2 cellular contexts compared by ENCODE assay signal in the genomic region with DNA sequence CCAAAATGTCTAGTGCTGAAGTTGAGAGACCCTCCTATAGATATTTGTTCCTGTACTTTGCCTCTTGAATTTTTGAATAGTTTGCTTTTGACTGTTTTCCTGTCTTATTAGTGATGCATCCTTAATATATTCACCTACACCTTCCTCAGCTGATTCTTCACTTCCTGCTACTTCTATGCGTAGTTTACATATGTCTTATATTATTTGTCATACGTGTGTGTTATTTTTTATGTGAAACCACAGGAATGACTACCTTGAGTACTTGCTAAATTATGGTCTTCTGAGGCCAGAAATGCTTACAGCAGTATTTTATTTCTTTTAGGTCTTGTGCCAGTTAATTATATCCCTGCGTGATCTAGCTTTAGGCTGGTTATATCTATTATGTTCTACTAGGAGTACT.
TF ChIP-seq lines count a peak whose summit lies in the region.

No MANE protein-coding gene starts in this region.

TF ChIP-seq in GM23338, 12 proteins besides CTCF, POLR2A, EP300 and RAD21 (continues in another document):
- TF ChIP-seq, protein P1, sequence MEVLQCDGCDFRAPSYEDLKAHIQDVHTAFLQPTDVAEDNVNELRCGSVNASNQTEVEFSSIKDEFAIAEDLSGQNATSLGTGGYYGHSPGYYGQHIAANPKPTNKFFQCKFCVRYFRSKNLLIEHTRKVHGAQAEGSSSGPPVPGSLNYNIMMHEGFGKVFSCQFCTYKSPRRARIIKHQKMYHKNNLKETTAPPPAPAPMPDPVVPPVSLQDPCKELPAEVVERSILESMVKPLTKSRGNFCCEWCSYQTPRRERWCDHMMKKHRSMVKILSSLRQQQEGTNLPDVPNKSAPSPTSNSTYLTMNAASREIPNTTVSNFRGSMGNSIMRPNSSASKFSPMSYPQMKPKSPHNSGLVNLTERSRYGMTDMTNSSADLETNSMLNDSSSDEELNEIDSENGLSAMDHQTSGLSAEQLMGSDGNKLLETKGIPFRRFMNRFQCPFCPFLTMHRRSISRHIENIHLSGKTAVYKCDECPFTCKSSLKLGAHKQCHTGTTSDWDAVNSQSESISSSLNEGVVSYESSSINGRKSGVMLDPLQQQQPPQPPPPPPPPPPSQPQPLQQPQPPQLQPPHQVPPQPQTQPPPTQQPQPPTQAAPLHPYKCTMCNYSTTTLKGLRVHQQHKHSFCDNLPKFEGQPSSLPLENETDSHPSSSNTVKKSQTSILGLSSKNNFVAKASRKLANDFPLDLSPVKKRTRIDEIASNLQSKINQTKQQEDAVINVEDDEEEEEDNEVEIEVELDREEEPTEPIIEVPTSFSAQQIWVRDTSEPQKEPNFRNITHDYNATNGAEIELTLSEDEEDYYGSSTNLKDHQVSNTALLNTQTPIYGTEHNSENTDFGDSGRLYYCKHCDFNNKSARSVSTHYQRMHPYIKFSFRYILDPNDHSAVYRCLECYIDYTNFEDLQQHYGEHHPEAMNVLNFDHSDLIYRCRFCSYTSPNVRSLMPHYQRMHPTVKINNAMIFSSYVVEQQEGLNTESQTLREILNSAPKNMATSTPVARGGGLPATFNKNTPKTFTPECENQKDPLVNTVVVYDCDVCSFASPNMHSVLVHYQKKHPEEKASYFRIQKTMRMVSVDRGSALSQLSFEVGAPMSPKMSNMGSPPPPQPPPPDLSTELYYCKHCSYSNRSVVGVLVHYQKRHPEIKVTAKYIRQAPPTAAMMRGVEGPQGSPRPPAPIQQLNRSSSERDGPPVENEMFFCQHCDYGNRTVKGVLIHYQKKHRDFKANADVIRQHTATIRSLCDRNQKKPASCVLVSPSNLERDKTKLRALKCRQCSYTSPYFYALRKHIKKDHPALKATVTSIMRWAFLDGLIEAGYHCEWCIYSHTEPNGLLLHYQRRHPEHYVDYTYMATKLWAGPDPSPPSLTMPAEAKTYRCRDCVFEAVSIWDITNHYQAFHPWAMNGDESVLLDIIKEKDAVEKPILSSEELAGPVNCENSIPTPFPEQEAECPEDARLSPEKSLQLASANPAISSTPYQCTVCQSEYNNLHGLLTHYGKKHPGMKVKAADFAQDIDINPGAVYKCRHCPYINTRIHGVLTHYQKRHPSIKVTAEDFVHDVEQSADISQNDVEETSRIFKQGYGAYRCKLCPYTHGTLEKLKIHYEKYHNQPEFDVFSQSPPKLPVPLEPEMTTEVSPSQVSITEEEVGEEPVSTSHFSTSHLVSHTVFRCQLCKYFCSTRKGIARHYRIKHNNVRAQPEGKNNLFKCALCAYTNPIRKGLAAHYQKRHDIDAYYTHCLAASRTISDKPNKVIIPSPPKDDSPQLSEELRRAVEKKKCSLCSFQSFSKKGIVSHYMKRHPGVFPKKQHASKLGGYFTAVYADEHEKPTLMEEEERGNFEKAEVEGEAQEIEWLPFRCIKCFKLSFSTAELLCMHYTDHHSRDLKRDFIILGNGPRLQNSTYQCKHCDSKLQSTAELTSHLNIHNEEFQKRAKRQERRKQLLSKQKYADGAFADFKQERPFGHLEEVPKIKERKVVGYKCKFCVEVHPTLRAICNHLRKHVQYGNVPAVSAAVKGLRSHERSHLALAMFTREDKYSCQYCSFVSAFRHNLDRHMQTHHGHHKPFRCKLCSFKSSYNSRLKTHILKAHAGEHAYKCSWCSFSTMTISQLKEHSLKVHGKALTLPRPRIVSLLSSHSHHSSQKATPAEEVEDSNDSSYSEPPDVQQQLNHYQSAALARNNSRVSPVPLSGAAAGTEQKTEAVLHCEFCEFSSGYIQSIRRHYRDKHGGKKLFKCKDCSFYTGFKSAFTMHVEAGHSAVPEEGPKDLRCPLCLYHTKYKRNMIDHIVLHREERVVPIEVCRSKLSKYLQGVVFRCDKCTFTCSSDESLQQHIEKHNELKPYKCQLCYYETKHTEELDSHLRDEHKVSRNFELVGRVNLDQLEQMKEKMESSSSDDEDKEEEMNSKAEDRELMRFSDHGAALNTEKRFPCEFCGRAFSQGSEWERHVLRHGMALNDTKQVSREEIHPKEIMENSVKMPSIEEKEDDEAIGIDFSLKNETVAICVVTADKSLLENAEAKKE (CRISPR knock-in tag; IDR thresholded peaks at IDR 0.05) = no peak
- TF ChIP-seq POLR2AphosphoS5 (IDR thresholded peaks at IDR 0.05; ENCODE audit: low read depth) = no peak
- TF ChIP-seq EZH2phosphoT487 (IDR thresholded peaks at IDR 0.05; ENCODE audit: unreplicated experiment) = no peak
- no peak for TF ChIP-seq ZNF331 (CRISPR knock-in tag; IDR thresholded peaks at IDR 0.05; ENCODE audit: low read depth)
- TF ChIP-seq, protein P2, sequence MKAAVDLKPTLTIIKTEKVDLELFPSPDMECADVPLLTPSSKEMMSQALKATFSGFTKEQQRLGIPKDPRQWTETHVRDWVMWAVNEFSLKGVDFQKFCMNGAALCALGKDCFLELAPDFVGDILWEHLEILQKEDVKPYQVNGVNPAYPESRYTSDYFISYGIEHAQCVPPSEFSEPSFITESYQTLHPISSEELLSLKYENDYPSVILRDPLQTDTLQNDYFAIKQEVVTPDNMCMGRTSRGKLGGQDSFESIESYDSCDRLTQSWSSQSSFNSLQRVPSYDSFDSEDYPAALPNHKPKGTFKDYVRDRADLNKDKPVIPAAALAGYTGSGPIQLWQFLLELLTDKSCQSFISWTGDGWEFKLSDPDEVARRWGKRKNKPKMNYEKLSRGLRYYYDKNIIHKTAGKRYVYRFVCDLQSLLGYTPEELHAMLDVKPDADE (IDR thresholded peaks at IDR 0.05) = no peak
- TF ChIP-seq ZNF114 (CRISPR knock-in tag; IDR thresholded peaks at IDR 0.05) = no peak
- TF ChIP-seq JUNB (IDR thresholded peaks at IDR 0.05; ENCODE audit: unreplicated experiment) = no peak
- no peak for TF ChIP-seq EZH2 (IDR thresholded peaks at IDR 0.05; ENCODE audit: low read depth, unreplicated experiment)
- no peak for TF ChIP-seq CREB1 (CRISPR knock-in tag; IDR thresholded peaks at IDR 0.05; ENCODE audit: low read depth)
- TF ChIP-seq, protein P3, sequence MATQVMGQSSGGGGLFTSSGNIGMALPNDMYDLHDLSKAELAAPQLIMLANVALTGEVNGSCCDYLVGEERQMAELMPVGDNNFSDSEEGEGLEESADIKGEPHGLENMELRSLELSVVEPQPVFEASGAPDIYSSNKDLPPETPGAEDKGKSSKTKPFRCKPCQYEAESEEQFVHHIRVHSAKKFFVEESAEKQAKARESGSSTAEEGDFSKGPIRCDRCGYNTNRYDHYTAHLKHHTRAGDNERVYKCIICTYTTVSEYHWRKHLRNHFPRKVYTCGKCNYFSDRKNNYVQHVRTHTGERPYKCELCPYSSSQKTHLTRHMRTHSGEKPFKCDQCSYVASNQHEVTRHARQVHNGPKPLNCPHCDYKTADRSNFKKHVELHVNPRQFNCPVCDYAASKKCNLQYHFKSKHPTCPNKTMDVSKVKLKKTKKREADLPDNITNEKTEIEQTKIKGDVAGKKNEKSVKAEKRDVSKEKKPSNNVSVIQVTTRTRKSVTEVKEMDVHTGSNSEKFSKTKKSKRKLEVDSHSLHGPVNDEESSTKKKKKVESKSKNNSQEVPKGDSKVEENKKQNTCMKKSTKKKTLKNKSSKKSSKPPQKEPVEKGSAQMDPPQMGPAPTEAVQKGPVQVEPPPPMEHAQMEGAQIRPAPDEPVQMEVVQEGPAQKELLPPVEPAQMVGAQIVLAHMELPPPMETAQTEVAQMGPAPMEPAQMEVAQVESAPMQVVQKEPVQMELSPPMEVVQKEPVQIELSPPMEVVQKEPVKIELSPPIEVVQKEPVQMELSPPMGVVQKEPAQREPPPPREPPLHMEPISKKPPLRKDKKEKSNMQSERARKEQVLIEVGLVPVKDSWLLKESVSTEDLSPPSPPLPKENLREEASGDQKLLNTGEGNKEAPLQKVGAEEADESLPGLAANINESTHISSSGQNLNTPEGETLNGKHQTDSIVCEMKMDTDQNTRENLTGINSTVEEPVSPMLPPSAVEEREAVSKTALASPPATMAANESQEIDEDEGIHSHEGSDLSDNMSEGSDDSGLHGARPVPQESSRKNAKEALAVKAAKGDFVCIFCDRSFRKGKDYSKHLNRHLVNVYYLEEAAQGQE (IDR thresholded peaks at IDR 0.05; ENCODE audit: unreplicated experiment) = no peak

TF ChIP-seq in GM12878, 131 proteins besides CTCF, POLR2A, EP300 and RAD21:
- TF ChIP-seq, protein P4, sequence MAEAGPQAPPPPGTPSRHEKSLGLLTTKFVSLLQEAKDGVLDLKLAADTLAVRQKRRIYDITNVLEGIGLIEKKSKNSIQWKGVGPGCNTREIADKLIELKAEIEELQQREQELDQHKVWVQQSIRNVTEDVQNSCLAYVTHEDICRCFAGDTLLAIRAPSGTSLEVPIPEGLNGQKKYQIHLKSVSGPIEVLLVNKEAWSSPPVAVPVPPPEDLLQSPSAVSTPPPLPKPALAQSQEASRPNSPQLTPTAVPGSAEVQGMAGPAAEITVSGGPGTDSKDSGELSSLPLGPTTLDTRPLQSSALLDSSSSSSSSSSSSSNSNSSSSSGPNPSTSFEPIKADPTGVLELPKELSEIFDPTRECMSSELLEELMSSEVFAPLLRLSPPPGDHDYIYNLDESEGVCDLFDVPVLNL (IDR thresholded peaks at IDR 0.05; ENCODE audit: low read depth, low read length) = no peak
- no peak for TF ChIP-seq MTA3 (IDR thresholded peaks at IDR 0.05; ENCODE audit: borderline replicate concordance, low read length)
- TF ChIP-seq, protein P5, sequence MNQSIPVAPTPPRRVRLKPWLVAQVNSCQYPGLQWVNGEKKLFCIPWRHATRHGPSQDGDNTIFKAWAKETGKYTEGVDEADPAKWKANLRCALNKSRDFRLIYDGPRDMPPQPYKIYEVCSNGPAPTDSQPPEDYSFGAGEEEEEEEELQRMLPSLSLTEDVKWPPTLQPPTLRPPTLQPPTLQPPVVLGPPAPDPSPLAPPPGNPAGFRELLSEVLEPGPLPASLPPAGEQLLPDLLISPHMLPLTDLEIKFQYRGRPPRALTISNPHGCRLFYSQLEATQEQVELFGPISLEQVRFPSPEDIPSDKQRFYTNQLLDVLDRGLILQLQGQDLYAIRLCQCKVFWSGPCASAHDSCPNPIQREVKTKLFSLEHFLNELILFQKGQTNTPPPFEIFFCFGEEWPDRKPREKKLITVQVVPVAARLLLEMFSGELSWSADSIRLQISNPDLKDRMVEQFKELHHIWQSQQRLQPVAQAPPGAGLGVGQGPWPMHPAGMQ (IDR thresholded peaks at IDR 0.05; ENCODE audit: borderline replicate concordance) = no peak
- TF ChIP-seq SRF (IDR thresholded peaks at IDR 0.05; ENCODE audit: low read depth in 2 of 2, low read length in 2 of 2) = no peak
- no peak for TF ChIP-seq POU2F2 (IDR thresholded peaks at IDR 0.05; ENCODE audit: borderline replicate concordance, low read depth, low read length)
- TF ChIP-seq IRF4 (IDR thresholded peaks at IDR 0.05; ENCODE audit: low read depth, low read length) = no peak
TF ChIP-seq in GM12878: peak in this region for 0.
